ENCODE assay signal across 15 cellular contexts in genomic region chr11:100525635-100526034, GRCh38.
DNase-seq lines count a peak whose midpoint lies in the region; ATAC-seq and TF ChIP-seq lines count a peak whose summit lies in the region.
"Had no signal": no experiment of that assay in that cellular context is flagged by ENCODE, and none has a peak within 500 bp of the region (broad histone marks: within the 10 kb centered on the region; RNA-seq: fewer than 3 reads in every experiment).

No MANE protein-coding gene starts in this region.

- in situ Hi-C loops in mammary epithelial cell (cut with MboI; ENCODE audit: low sequenced_read_pairs in 2 of 2) = no loop called here

- POLR2A ChIA-PET in SK-N-SH (lab: Yijun Ruan, JAX) = no interaction called here

- H3K4me1 Mint-ChIP-seq in neural crest cell = no peaks in the 10 kb centered on the region

- H3K4me3 Mint-ChIP-seq in neural crest cell = no peak overlapping the region
- H3K4me3 Mint-ChIP-seq: activated CD4-positive, alpha-beta memory T cell treated with anti-CD3 and anti-CD28 coated beads for 36 hours had no signal

- H3K27me3 ChIP-seq in KMS-11 (ENCODE audit: insufficient read depth, low read depth) (no peaks in the 10 kb centered on the region), mammary epithelial cell (ENCODE audit: insufficient read depth, low read length) (peaks cover 2% of the 10 kb centered on the region), SK-N-SH (ENCODE audit: insufficient read depth) (no peaks in the 10 kb centered on the region)
- H3K27me3 ChIP-seq: right lobe of liver, suprapubic skin had no signal

- H3K36me3 ChIP-seq in KMS-11 (ENCODE audit: insufficient read depth) (no peaks in the 10 kb centered on the region), mammary epithelial cell (ENCODE audit: insufficient read depth, low read length) (no peaks in the 10 kb centered on the region), SK-N-SH (replicated peaks in 1 of 2; ENCODE audit: control insufficient read depth in 1 of 2, insufficient read depth in 2 of 2, low read length in 1 of 2) (no peaks in the 10 kb centered on the region)
- H3K36me3 ChIP-seq: right lobe of liver, suprapubic skin had no signal

- TF ChIP-seq RAD21 in SK-N-SH (IDR thresholded peaks at IDR 0.05; ENCODE audit: low read length) = no peak

- BruUV-seq in mammary epithelial cell (replicated peaks; lab: Mats Ljungman, UMichigan) = no TSS peak

- H3F3A ChIP-seq in SK-N-SH (replicated peaks; ENCODE audit: insufficient read depth) = no peaks in the 10 kb centered on the region

- DNase-seq in mammary epithelial cell = peak; percentile 3
- no peak for DNase-seq in neural crest cell (ENCODE audit: low read depth, low spot score)
- no peak for DNase-seq in SK-N-SH
- DNase-seq: activated CD4-positive, alpha-beta memory T cell treated with anti-CD3 and anti-CD28 coated beads for 36 hours; caudate nucleus; DMS153; NCI-H187; T-helper 2 cell had no signal

- H3K4me2 ChIP-seq in KMS-11 (no peak overlapping the region), mammary epithelial cell (ENCODE audit: insufficient read depth, low read depth, low read length) (no peak overlapping the region), SK-N-SH (no peak overlapping the region)

- H3K4me3 ChIP-seq in KMS-11 (IDR thresholded peaks at IDR 0.05; ENCODE audit: insufficient read depth, low read depth, low read length) = no peak overlapping the region
- no peak overlapping the region for H3K4me3 ChIP-seq in mammary epithelial cell (replicated peaks in 1 of 3; ENCODE audit: insufficient read depth in 1 of 3, low read depth in 2 of 3, low read length in 3 of 3)
- no peak overlapping the region for H3K4me3 ChIP-seq in SK-N-SH (ENCODE audit: low read depth in 2 of 2, low read length in 1 of 2)
- H3K4me3 ChIP-seq: right lobe of liver, suprapubic skin had no signal

- no peak for TF ChIP-seq EP300 in SK-N-SH (IDR thresholded peaks at IDR 0.05; ENCODE audit: borderline replicate concordance in 1 of 2, low read depth in 1 of 2, low read length in 1 of 2)

- CTCF ChIA-PET in mammary epithelial cell (lab: Charles Lee; ENCODE audit: low non-redundant PET) (no interaction called here), SK-N-SH (lab: Yijun Ruan, JAX) (no interaction called here)

- ATAC-seq in GM21390 (IDR thresholded peaks at IDR 0.05; ENCODE audit: unreplicated experiment) (no peak), HG03097 (IDR thresholded peaks at IDR 0.05; ENCODE audit: low FRiP score, unreplicated experiment) (no peak)
- ATAC-seq: esophagus mucosa had no signal

- H2AFZ ChIP-seq in KMS-11 (ENCODE audit: low read depth) (no peak overlapping the region), mammary epithelial cell (ENCODE audit: low read depth, low read length) (no peak overlapping the region), SK-N-SH (ENCODE audit: low read depth) (no peak overlapping the region)

- no peak overlapping the region for H3K27ac Mint-ChIP-seq in neural crest cell (ENCODE audit: unreplicated experiment)
- H3K27ac Mint-ChIP-seq: activated CD4-positive, alpha-beta memory T cell treated with anti-CD3 and anti-CD28 coated beads for 36 hours had no signal

- dilution Hi-C loops in mammary epithelial cell (cut with HindIII; ENCODE audit: low sequenced_read_pairs) = no loop called here

- peak; percentile 52 for TF ChIP-seq CTCF in GM12873 (IDR thresholded peaks at IDR 0.05; ENCODE audit: insufficient read depth, low read depth, low read length, missing control alignments)
- peak; percentile 39; the same call in 1 of the 2 replicates for TF ChIP-seq CTCF in KMS-11 (conservative IDR thresholded peaks at IDR 0.05; ENCODE audit: low read depth, low read length)
- TF ChIP-seq CTCF in mammary epithelial cell (conservative IDR thresholded peaks at IDR 0.05 in 1 of 2, IDR thresholded peaks at IDR 0.05 in 1 of 2; ENCODE audit: extremely low read depth in 1 of 2, insufficient read depth in 1 of 2, low read depth in 1 of 2, low read length in 2 of 2) = peak; percentile 28 to 51
- TF ChIP-seq CTCF in neural crest cell (conservative IDR thresholded peaks at IDR 0.05) = peak; percentile 33
- TF ChIP-seq CTCF in SK-N-SH (IDR thresholded peaks at IDR 0.05) = no peak; the same call in 1 of the 2 replicates

- H3K27ac ChIP-seq in KMS-11 = no peak overlapping the region
- no peak overlapping the region for H3K27ac ChIP-seq in mammary epithelial cell (ENCODE audit: insufficient read depth, low read depth, low read length)
- H3K27ac ChIP-seq in SK-N-SH (ENCODE audit: low read depth in 2 of 2, low read length in 1 of 2) = no peak overlapping the region
- H3K27ac ChIP-seq: right lobe of liver, suprapubic skin had no signal

- 25% methylated on average over 2 of the region's 2 CpGs for WGBS in mammary epithelial cell (ENCODE audit: low coverage, missing lambda C conversion rate)
- WGBS in SK-N-SH (ENCODE audit: low lambda C conversion rate) = 7% methylated on average over 2 of the region's 2 CpGs

- H3K9ac ChIP-seq in KMS-11 (no peak overlapping the region), mammary epithelial cell (ENCODE audit: insufficient read depth, low read length) (no peak overlapping the region), SK-N-SH (no peak overlapping the region)

- H3K4me1 ChIP-seq in KMS-11 (ENCODE audit: low read depth, poor library complexity, severe bottlenecking) (no peaks in the 10 kb centered on the region), mammary epithelial cell (ENCODE audit: insufficient read depth, low read length) (no peaks in the 10 kb centered on the region), SK-N-SH (ENCODE audit: control insufficient read depth in 1 of 2, insufficient read depth in 2 of 2, low read depth in 1 of 2, low read length in 1 of 2) (no peaks in the 10 kb centered on the region)
- H3K4me1 ChIP-seq: right lobe of liver, suprapubic skin had no signal

- H3K79me2 ChIP-seq in KMS-11 (ENCODE audit: insufficient read depth, low read depth) (no peaks in the 10 kb centered on the region), mammary epithelial cell (ENCODE audit: insufficient read depth, low read length) (no peaks in the 10 kb centered on the region), SK-N-SH (ENCODE audit: insufficient read depth) (no peaks in the 10 kb centered on the region)

- intact Hi-C loops in mammary epithelial cell (cut with micrococcal nuclease) = loop anchor here (1.0 kb wide), 1 partner anchor 197 kb away; no protein-coding TSS in a partner anchor

- H3K27me3 Mint-ChIP-seq in neural crest cell (ENCODE audit: low read depth) = no peaks in the 10 kb centered on the region
- H3K27me3 Mint-ChIP-seq: activated CD4-positive, alpha-beta memory T cell treated with anti-CD3 and anti-CD28 coated beads for 36 hours had no signal

- H4K20me1 ChIP-seq in KMS-11 (ENCODE audit: insufficient read depth) (no peaks in the 10 kb centered on the region), mammary epithelial cell (ENCODE audit: insufficient read depth, low read length) (no peaks in the 10 kb centered on the region), SK-N-SH (ENCODE audit: insufficient read depth) (no peaks in the 10 kb centered on the region)

- H3K9me2 ChIP-seq in SK-N-SH = no peaks in the 10 kb centered on the region

- peaks cover 24% of the 10 kb centered on the region for H3K9me3 Mint-ChIP-seq in neural crest cell

- no peaks in the 10 kb centered on the region for H3K9me3 ChIP-seq in mammary epithelial cell (replicated peaks; ENCODE audit: insufficient read depth, low read length)
- no peaks in the 10 kb centered on the region for H3K9me3 ChIP-seq in SK-N-SH
- H3K9me3 ChIP-seq: right lobe of liver had no signal

- no peaks in the 10 kb centered on the region for H3K36me3 Mint-ChIP-seq in neural crest cell (ENCODE audit: low read depth)
- H3K36me3 Mint-ChIP-seq: activated CD4-positive, alpha-beta memory T cell treated with anti-CD3 and anti-CD28 coated beads for 36 hours had no signal

TF ChIP-seq in SK-N-SH, 30 proteins besides CTCF, POLR2A, EP300 and RAD21:
- no peak for TF ChIP-seq TCF12 (IDR thresholded peaks at IDR 0.05)
